In genomic region chr6:34593741-34594140, GRCh38 we compare ENCODE assay signal across 18 cellular contexts. TPM values are rescaled to one million over a fixed set of nuclear protein-coding genes. Genes with fewer than 3 reads are reported as not detected.
DNase-seq lines count a peak whose midpoint lies in the region; ATAC-seq lines count a peak whose summit lies in the region.
"Had no signal": no experiment of that assay in that cellular context is flagged by ENCODE, and none has a peak within 500 bp of the region (broad histone marks: within the 10 kb centered on the region; RNA-seq: fewer than 3 reads in every experiment).

No MANE protein-coding gene starts in this region.

- peak; percentile 6 for ATAC-seq in esophagus mucosa
- no peak for ATAC-seq in natural killer cell treated with Interleukin-12 subunit alpha and Interleukin-12 subunit beta and Interleukin-15 and Interleukin-18, amount 100 ng/mL, for 72 hours
- ATAC-seq in GM18498 (IDR thresholded peaks at IDR 0.05; ENCODE audit: unreplicated experiment) = no peak

- H3K27ac Mint-ChIP-seq in natural killer cell treated with Interleukin-12 subunit alpha and Interleukin-12 subunit beta and Interleukin-15 and Interleukin-18, amount 100 ng/mL, for 72 hours = no peak overlapping the region
- H3K27ac Mint-ChIP-seq in activated naive CD4-positive, alpha-beta T cell treated with anti-CD3 and anti-CD28 coated beads, Interleukin-2, amount 10 ng/mL, durations not matched to agents 7 days and 5 days = no peak overlapping the region
- H3K27ac Mint-ChIP-seq: activated T-helper 2 cell treated with anti-CD3 and anti-CD28 coated beads, Interferon-gamma antibody, Interleukin-2, Interleukin-4, amounts not matched to agents 10 μg/mL and 5 μg/mL and 100 μg/mL, durations not matched to agents 14 hours and 24 hours and 36 hours had no signal

- H3K36me3 Mint-ChIP-seq in natural killer cell treated with Interleukin-12 subunit alpha and Interleukin-12 subunit beta and Interleukin-15 and Interleukin-18, amount 100 ng/mL, for 72 hours = no peaks in the 10 kb centered on the region
- peaks cover 4% of the 10 kb centered on the region for H3K36me3 Mint-ChIP-seq in activated naive CD4-positive, alpha-beta T cell treated with anti-CD3 and anti-CD28 coated beads, Interleukin-2, amount 10 ng/mL, durations not matched to agents 7 days and 5 days

- H3K4me1 Mint-ChIP-seq in natural killer cell treated with Interleukin-12 subunit alpha and Interleukin-12 subunit beta and Interleukin-15 and Interleukin-18, amount 100 ng/mL, for 72 hours (ENCODE audit: low read depth in 2 of 2) = peaks cover 36 to 48% of the 10 kb centered on the region in 2 donors
- H3K4me1 Mint-ChIP-seq in activated naive CD4-positive, alpha-beta T cell treated with anti-CD3 and anti-CD28 coated beads, Interleukin-2, amount 10 ng/mL, durations not matched to agents 7 days and 5 days = peaks cover 15% of the 10 kb centered on the region

- H3K9me3 Mint-ChIP-seq in natural killer cell treated with Interleukin-12 subunit alpha and Interleukin-12 subunit beta and Interleukin-15 and Interleukin-18, amount 100 ng/mL, for 72 hours = no peaks in the 10 kb centered on the region
- no peaks in the 10 kb centered on the region for H3K9me3 Mint-ChIP-seq in activated naive CD4-positive, alpha-beta T cell treated with anti-CD3 and anti-CD28 coated beads, Interleukin-2, amount 10 ng/mL, durations not matched to agents 7 days and 5 days
- H3K9me3 Mint-ChIP-seq: activated T-helper 2 cell treated with anti-CD3 and anti-CD28 coated beads, Interferon-gamma antibody, Interleukin-2, Interleukin-4, amounts not matched to agents 10 μg/mL and 5 μg/mL and 100 μg/mL, durations not matched to agents 14 hours and 24 hours and 36 hours had no signal

- DNase-seq in G401 (ENCODE audit: low spot score) (peak; percentile 94), NCI-H2171 (lab: John Stamatoyannopoulos, UW) (peak; percentile 80), anterior cingulate cortex (lab: John Stamatoyannopoulos, UW) (no peak), cortex of kidney (lab: John Stamatoyannopoulos, UW) (no peak)
- DNase-seq in natural killer cell treated with Interleukin-12 subunit alpha and Interleukin-12 subunit beta and Interleukin-15 and Interleukin-18, amount 100 ng/mL, for 72 hours (ENCODE audit: low spot score) = peak; percentile 25
- DNase-seq in activated naive CD4-positive, alpha-beta T cell treated with anti-CD3 and anti-CD28 coated beads, Interleukin-2, amount 10 ng/mL, durations not matched to agents 7 days and 5 days = no peak
- DNase-seq: activated CD4-positive, alpha-beta T cell treated with anti-CD3 and anti-CD28 coated beads for 48 hours; erythroblast; H7; Kasumi-1; NCI-H1048; NCI-H774; stimulated activated CD4-positive, alpha-beta T cell treated with anti-CD3 and anti-CD28 coated beads, Interleukin-4, amount 100 ng/mL, for 1 hour had no signal

- H3K27me3 Mint-ChIP-seq in natural killer cell treated with Interleukin-12 subunit alpha and Interleukin-12 subunit beta and Interleukin-15 and Interleukin-18, amount 100 ng/mL, for 72 hours = no peaks in the 10 kb centered on the region
- no peaks in the 10 kb centered on the region for H3K27me3 Mint-ChIP-seq in activated naive CD4-positive, alpha-beta T cell treated with anti-CD3 and anti-CD28 coated beads, Interleukin-2, amount 10 ng/mL, durations not matched to agents 7 days and 5 days

- in situ Hi-C loops in G401 (cut with HindIII; ENCODE audit: low sequenced_read_pairs) = no loop called here

- CTCF ChIA-PET in activated naive CD4-positive, alpha-beta T cell treated with anti-CD3 and anti-CD28 coated beads, Interleukin-2, amount 10 ng/mL, durations not matched to agents 7 days and 5 days (lab: Charles Lee) = interaction anchor here (1.2 to 2.9 kb wide), 2 partner anchors 15 to 66 kb away, joined by 3 to 11 read pairs; no protein-coding TSS in a partner anchor

- no peak overlapping the region for H3K4me3 Mint-ChIP-seq in natural killer cell treated with Interleukin-12 subunit alpha and Interleukin-12 subunit beta and Interleukin-15 and Interleukin-18, amount 100 ng/mL, for 72 hours
- no peak overlapping the region for H3K4me3 Mint-ChIP-seq in activated naive CD4-positive, alpha-beta T cell treated with anti-CD3 and anti-CD28 coated beads, Interleukin-2, amount 10 ng/mL, durations not matched to agents 7 days and 5 days

RNA-seq across cellular contexts. Expression of gene SPDEF, which starts 37.6 kb away (rescaled TPM):
- 0.12 TPM in 1 of 2 replicates, not detected in the other for total RNA-seq in G401 (2014; rRNA removed; shearing (Covaris generic))
- total RNA-seq in esophagus mucosa = 0.44 TPM
- not detected for total RNA-seq in natural killer cell treated with Interleukin-12 subunit alpha and Interleukin-12 subunit beta and Interleukin-15 and Interleukin-18, amount 100 ng/mL, for 72 hours
- total RNA-seq: Daoy, frontal cortex had no signal

Comparison
In these comparisons a context has a peak if more than half of its experiments do, and no peak if none do; other contexts are left out.
1. DNase-seq: peak in G401 (single experiment), NCI-H2171 (single experiment) and natural killer cell treated with Interleukin-12 subunit alpha and Interleukin-12 subunit beta and Interleukin-15 and Interleukin-18, amount 100 ng/mL, for 72 hours (single experiment); none in activated naive CD4-positive, alpha-beta T cell treated with anti-CD3 and anti-CD28 coated beads, Interleukin-2, amount 10 ng/mL, durations not matched to agents 7 days and 5 days (single experiment), anterior cingulate cortex (0 of 58) and cortex of kidney (single experiment).